In the genomic region with DNA sequence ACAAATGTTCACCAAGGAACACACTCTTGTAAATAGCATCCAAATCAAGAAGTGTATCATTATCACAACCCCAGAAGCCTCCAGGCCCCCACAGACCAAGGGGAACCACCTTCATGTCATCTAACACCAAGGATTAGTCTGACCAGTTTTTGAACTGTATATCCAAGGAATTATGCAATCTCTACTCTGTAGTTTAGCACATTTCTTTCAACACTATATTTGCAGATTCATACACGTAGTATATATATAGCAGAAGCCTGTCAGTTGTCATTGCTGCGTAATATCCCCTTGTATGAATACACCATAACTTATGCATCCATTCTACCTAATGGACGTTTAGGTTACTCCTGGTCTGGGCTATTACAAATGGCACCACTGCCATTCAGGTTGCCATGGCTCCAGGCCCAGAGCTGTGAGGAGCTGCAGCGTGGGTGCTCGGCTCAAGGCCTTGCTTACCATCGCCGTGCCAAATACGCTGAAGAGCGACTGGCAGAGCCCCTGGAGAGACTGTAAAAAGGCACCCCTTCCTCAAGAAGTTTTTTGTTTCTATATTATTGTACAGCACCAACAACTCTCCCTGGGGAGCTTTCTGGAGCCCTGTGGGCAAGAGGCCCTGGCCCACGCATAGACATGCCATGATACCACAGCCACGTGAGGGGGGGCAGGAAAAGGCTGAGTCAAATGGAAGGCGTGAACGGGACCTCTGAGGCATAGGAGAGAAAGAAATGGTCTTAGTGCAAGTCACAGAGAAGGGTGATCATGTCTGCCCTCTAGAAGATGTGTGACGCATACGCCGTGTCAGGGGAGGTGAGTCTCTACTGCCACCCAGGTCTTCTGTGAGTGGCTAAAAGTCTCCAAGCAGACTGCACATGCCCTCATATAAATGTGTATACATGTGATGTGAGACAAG, we compare ENCODE assay signal across 1 cellular context.
TF ChIP-seq lines count a peak whose summit lies in the region.

No MANE protein-coding gene starts in this region.

TF ChIP-seq in HepG2, 621 proteins besides CTCF, POLR2A, EP300 and RAD21:
- TF ChIP-seq ZBTB38 (CRISPR knock-in tag; IDR thresholded peaks at IDR 0.05) (no peak), ZFP62 (CRISPR knock-in tag; IDR thresholded peaks at IDR 0.05) (no peak), CEBPG (CRISPR knock-in tag; IDR thresholded peaks at IDR 0.05) (0 out of 2 replicates have a peak, but pooled peaks have one; percentile 21), FOXA1 (IDR thresholded peaks at IDR 0.05) (no peak), FOXA1 (CRISPR knock-in tag; IDR thresholded peaks at IDR 0.05) (no peak), ZNF724P (CRISPR knock-in tag; IDR thresholded peaks at IDR 0.05; ENCODE audit: borderline replicate concordance) (no peak), ZNF232 (CRISPR knock-in tag; IDR thresholded peaks at IDR 0.05; ENCODE audit: borderline replicate concordance) (no peak), TAF15 (IDR thresholded peaks at IDR 0.05; ENCODE audit: low read depth, low read length, poor library complexity, severe bottlenecking) (no peak), REPIN1 (CRISPR knock-in tag; IDR thresholded peaks at IDR 0.05; ENCODE audit: borderline replicate concordance, low read depth) (no peak), ZSCAN20 (CRISPR knock-in tag; IDR thresholded peaks at IDR 0.05; ENCODE audit: borderline replicate concordance) (no peak), CEBPB (IDR thresholded peaks at IDR 0.05; ENCODE audit: borderline replicate concordance, low read depth, low read length) (peak; percentile 28; the same call in 1 of the 2 replicates), KAT7 (CRISPR knock-in tag; IDR thresholded peaks at IDR 0.05; ENCODE audit: borderline replicate concordance) (no peak), ATF1 (CRISPR knock-in tag; IDR thresholded peaks at IDR 0.05) (no peak), GFI1 (CRISPR knock-in tag; IDR thresholded peaks at IDR 0.05; ENCODE audit: borderline replicate concordance) (no peak), NCOA1 (CRISPR knock-in tag; IDR thresholded peaks at IDR 0.05) (no peak), ZNF510 (CRISPR knock-in tag; IDR thresholded peaks at IDR 0.05; ENCODE audit: low read depth) (no peak)
- TF ChIP-seq, protein P1, sequence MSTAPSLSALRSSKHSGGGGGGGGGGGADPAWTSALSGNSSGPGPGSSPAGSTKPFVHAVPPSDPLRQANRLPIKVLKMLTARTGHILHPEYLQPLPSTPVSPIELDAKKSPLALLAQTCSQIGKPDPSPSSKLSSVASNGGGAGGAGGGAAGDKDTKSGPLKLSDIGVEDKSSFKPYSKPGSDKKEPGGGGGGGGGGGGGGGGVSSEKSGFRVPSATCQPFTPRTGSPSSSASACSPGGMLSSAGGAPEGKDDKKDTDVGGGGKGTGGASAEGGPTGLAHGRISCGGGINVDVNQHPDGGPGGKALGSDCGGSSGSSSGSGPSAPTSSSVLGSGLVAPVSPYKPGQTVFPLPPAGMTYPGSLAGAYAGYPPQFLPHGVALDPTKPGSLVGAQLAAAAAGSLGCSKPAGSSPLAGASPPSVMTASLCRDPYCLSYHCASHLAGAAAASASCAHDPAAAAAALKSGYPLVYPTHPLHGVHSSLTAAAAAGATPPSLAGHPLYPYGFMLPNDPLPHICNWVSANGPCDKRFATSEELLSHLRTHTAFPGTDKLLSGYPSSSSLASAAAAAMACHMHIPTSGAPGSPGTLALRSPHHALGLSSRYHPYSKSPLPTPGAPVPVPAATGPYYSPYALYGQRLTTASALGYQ (CRISPR knock-in tag; IDR thresholded peaks at IDR 0.05): no peak
- TF ChIP-seq, protein P2, sequence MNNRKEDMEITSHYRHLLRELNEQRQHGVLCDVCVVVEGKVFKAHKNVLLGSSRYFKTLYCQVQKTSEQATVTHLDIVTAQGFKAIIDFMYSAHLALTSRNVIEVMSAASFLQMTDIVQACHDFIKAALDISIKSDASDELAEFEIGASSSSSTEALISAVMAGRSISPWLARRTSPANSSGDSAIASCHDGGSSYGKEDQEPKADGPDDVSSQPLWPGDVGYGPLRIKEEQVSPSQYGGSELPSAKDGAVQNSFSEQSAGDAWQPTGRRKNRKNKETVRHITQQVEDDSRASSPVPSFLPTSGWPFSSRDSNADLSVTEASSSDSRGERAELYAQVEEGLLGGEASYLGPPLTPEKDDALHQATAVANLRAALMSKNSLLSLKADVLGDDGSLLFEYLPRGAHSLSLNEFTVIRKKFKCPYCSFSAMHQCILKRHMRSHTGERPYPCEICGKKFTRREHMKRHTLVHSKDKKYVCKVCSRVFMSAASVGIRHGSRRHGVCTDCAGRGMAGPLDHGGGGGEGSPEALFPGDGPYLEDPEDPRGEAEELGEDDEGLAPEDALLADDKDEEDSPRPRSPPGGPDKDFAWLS (CRISPR knock-in tag; IDR thresholded peaks at IDR 0.05; ENCODE audit: borderline replicate concordance): no peak
- TF ChIP-seq, protein P3, sequence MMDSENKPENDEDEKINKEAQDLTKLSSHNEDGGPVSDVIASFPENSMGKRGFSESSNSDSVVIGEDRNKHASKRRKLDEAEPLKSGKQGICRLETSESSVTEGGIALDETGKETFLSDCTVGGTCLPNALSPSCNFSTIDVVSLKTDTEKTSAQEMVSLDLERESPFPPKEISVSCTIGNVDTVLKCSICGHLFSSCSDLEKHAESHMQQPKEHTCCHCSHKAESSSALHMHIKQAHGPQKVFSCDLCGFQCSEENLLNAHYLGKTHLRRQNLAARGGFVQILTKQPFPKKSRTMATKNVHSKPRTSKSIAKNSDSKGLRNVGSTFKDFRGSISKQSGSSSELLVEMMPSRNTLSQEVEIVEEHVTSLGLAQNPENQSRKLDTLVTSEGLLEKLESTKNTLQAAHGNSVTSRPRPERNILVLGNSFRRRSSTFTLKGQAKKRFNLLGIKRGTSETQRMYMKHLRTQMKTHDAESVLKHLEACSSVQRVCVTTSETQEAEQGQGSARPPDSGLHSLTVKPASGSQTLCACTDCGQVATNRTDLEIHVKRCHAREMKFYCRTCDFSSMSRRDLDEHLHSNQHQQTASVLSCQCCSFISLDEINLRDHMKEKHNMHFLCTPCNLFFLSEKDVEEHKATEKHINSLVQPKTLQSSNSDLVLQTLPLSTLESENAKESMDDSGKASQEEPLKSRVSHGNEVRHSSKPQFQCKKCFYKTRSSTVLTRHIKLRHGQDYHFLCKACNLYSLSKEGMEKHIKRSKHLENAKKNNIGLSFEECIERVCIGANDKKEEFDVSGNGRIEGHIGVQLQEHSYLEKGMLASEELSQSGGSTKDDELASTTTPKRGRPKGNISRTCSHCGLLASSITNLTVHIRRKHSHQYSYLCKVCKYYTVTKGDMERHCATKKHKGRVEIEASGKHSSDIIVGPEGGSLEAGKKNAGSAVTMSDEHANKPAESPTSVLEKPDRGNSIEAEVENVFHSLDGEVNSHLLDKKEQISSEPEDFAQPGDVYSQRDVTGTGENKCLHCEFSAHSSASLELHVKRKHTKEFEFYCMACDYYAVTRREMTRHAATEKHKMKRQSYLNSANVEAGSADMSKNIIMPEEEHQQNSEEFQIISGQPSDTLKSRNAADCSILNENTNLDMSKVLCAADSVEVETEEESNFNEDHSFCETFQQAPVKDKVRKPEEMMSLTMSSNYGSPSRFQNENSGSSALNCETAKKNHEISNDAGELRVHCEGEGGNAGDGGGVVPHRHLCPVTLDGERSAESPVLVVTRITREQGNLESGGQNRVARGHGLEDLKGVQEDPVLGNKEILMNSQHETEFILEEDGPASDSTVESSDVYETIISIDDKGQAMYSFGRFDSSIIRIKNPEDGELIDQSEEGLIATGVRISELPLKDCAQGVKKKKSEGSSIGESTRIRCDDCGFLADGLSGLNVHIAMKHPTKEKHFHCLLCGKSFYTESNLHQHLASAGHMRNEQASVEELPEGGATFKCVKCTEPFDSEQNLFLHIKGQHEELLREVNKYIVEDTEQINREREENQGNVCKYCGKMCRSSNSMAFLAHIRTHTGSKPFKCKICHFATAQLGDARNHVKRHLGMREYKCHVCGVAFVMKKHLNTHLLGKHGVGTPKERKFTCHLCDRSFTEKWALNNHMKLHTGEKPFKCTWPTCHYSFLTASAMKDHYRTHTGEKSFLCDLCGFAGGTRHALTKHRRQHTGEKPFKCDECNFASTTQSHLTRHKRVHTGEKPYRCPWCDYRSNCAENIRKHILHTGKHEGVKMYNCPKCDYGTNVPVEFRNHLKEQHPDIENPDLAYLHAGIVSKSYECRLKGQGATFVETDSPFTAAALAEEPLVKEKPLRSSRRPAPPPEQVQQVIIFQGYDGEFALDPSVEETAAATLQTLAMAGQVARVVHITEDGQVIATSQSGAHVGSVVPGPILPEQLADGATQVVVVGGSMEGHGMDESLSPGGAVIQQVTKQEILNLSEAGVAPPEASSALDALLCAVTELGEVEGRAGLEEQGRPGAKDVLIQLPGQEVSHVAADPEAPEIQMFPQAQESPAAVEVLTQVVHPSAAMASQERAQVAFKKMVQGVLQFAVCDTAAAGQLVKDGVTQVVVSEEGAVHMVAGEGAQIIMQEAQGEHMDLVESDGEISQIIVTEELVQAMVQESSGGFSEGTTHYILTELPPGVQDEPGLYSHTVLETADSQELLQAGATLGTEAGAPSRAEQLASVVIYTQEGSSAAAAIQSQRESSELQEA (CRISPR knock-in tag; IDR thresholded peaks at IDR 0.05; ENCODE audit: not compliant biosample characterization): no peak
TF ChIP-seq in HepG2: peak in this region for 2.
